Comparison of ENCODE assay signal across 1 cellular context in the genomic region with DNA sequence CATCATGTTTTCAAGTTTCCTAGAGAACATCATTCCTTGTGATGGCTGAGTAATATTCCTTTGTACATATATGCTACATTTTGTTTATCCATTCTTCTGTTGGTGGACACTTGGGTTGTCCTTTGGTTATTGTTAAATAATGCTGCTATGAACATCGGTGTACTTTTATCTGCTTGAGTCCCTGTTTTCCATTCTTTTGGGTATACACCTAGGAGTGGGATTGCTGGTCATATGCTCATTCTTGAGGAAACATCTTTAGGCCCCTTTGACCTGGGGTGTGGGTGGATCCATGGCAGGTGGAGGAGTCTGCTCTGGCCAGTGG.
TF ChIP-seq lines count a peak whose summit lies in the region.

No MANE protein-coding gene starts in this region.

TF ChIP-seq in IMR-90, 13 proteins besides CTCF, POLR2A, EP300 and RAD21:
- TF ChIP-seq, protein P1, sequence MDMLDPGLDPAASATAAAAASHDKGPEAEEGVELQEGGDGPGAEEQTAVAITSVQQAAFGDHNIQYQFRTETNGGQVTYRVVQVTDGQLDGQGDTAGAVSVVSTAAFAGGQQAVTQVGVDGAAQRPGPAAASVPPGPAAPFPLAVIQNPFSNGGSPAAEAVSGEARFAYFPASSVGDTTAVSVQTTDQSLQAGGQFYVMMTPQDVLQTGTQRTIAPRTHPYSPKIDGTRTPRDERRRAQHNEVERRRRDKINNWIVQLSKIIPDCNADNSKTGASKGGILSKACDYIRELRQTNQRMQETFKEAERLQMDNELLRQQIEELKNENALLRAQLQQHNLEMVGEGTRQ (IDR thresholded peaks at IDR 0.05; ENCODE audit: low read depth, low read length) = no peak
- no peak for TF ChIP-seq CHD1 (IDR thresholded peaks at IDR 0.05; ENCODE audit: low read depth, low read length)
- TF ChIP-seq RFX5 (IDR thresholded peaks at IDR 0.05; ENCODE audit: low read depth, low read length) = no peak
- no peak for TF ChIP-seq RCOR1 (IDR thresholded peaks at IDR 0.05; ENCODE audit: insufficient replicate concordance, low read length)
- no peak for TF ChIP-seq MXI1 (IDR thresholded peaks at IDR 0.05; ENCODE audit: borderline replicate concordance, low read depth, low read length)
- TF ChIP-seq FOS (IDR thresholded peaks at IDR 0.05; ENCODE audit: low read depth, low read length) = no peak
- no peak for TF ChIP-seq CEBPB (IDR thresholded peaks at IDR 0.05; ENCODE audit: low read depth, low read length)
TF ChIP-seq in IMR-90: peak in this region for 0.
